19 cellular contexts compared by ENCODE assay signal in genomic region chr6:7271205-7271534, GRCh38. TPM values are rescaled to one million over a fixed set of nuclear protein-coding genes. Genes with fewer than 3 reads are reported as not detected.
DNase-seq lines count a peak whose midpoint lies in the region; ATAC-seq and TF ChIP-seq lines count a peak whose summit lies in the region.
"Had no signal": no experiment of that assay in that cellular context is flagged by ENCODE, and none has a peak within 500 bp of the region (broad histone marks: within the 10 kb centered on the region; RNA-seq: fewer than 3 reads in every experiment).

No MANE protein-coding gene starts in this region.

- no peaks in the 10 kb centered on the region for H3K36me3 Mint-ChIP-seq in activated naive CD4-positive, alpha-beta T cell treated with anti-CD3 and anti-CD28 coated beads, Interleukin-2, amount 50 U/mL, for 72 hours
- H3K36me3 Mint-ChIP-seq in activated naive CD4-positive, alpha-beta T cell treated with anti-CD3 and anti-CD28 coated beads for 36 hours (ENCODE audit: low read depth) = no peaks in the 10 kb centered on the region
- H3K36me3 Mint-ChIP-seq in T-helper 17 cell (ENCODE audit: low read depth) = peaks cover 4% of the 10 kb centered on the region
- no peaks in the 10 kb centered on the region for H3K36me3 Mint-ChIP-seq in osteocyte (ENCODE audit: unreplicated experiment)
- no peaks in the 10 kb centered on the region for H3K36me3 Mint-ChIP-seq in activated T-cell treated with anti-CD3 and anti-CD28 coated beads, Interleukin-2, amount 50 U/mL, for 4 hours (ENCODE audit: insufficient read depth)

- H3K4me3 Mint-ChIP-seq in activated naive CD4-positive, alpha-beta T cell treated with anti-CD3 and anti-CD28 coated beads for 36 hours = no peak overlapping the region
- H3K4me3 Mint-ChIP-seq in T-helper 17 cell (no peak overlapping the region), osteocyte (ENCODE audit: unreplicated experiment) (no peak overlapping the region)
- H3K4me3 Mint-ChIP-seq in activated T-cell treated with anti-CD3 and anti-CD28 coated beads, Interleukin-2, amount 50 U/mL, for 4 hours = no peak overlapping the region
- H3K4me3 Mint-ChIP-seq: CD4-positive, alpha-beta memory T cell had no signal

- no peak for ATAC-seq in activated naive CD4-positive, alpha-beta T cell treated with anti-CD3 and anti-CD28 coated beads, Interleukin-2, amount 50 U/mL, for 72 hours
- no peak for ATAC-seq in T-helper 17 cell
- ATAC-seq in left colon = peak; percentile 16
- ATAC-seq in activated T-cell treated with anti-CD3 and anti-CD28 coated beads, Interleukin-2, amount 50 U/mL, for 4 hours = no peak
- ATAC-seq: GM12878 had no signal

- no peaks in the 10 kb centered on the region for H3K9me3 Mint-ChIP-seq in activated naive CD4-positive, alpha-beta T cell treated with anti-CD3 and anti-CD28 coated beads, Interleukin-2, amount 50 U/mL, for 72 hours
- H3K9me3 Mint-ChIP-seq in activated naive CD4-positive, alpha-beta T cell treated with anti-CD3 and anti-CD28 coated beads for 36 hours = peaks cover under 1% of the 10 kb centered on the region
- H3K9me3 Mint-ChIP-seq in osteocyte (ENCODE audit: unreplicated experiment) = no peaks in the 10 kb centered on the region
- H3K9me3 Mint-ChIP-seq in activated T-cell treated with anti-CD3 and anti-CD28 coated beads, Interleukin-2, amount 50 U/mL, for 4 hours = no peaks in the 10 kb centered on the region

- no peaks in the 10 kb centered on the region for H3K9me3 ChIP-seq in T-helper 17 cell (ENCODE audit: control insufficient read depth, low read length, poor library complexity, severe bottlenecking)
- H3K9me3 ChIP-seq: Caco-2, Peyer's patch had no signal

- no peak for TF ChIP-seq CTCF in osteocyte (IDR thresholded peaks at IDR 0.05)

- CTCF ChIA-PET in activated naive CD4-positive, alpha-beta T cell treated with anti-CD3 and anti-CD28 coated beads for 36 hours (lab: Charles Lee) = no interaction called here

- peaks cover 3% of the 10 kb centered on the region for H3K4me1 Mint-ChIP-seq in activated naive CD4-positive, alpha-beta T cell treated with anti-CD3 and anti-CD28 coated beads for 36 hours (ENCODE audit: low read depth)
- H3K4me1 Mint-ChIP-seq in T-helper 17 cell (peaks cover 7% of the 10 kb centered on the region), osteocyte (ENCODE audit: unreplicated experiment) (peaks cover 25% of the 10 kb centered on the region)
- H3K4me1 Mint-ChIP-seq in activated T-cell treated with anti-CD3 and anti-CD28 coated beads, Interleukin-2, amount 50 U/mL, for 4 hours (ENCODE audit: low read depth) = peaks cover 3% of the 10 kb centered on the region

- no peak for DNase-seq in activated naive CD4-positive, alpha-beta T cell treated with anti-CD3 and anti-CD28 coated beads, Interleukin-2, amount 50 U/mL, for 72 hours (ENCODE audit: low spot score in 2 of 2)
- DNase-seq in activated naive CD4-positive, alpha-beta T cell treated with anti-CD3 and anti-CD28 coated beads for 36 hours = no peak
- DNase-seq in T-helper 17 cell (no peak), left colon (no peak), osteocyte (ENCODE audit: extremely low spot score, unreplicated experiment) (peak; percentile 65), NCI-H2171 (lab: John Stamatoyannopoulos, UW) (no peak)
- no peak for DNase-seq in activated T-cell treated with anti-CD3 and anti-CD28 coated beads, Interleukin-2, amount 50 U/mL, for 4 hours
- DNase-seq: Caco-2; CD4-positive, alpha-beta memory T cell; DMS 273 treated with DMSO at 0.1 percent for 48 hours; DMS79 treated with DMSO at 0.1 percent for 48 hours; Karpas-422; NCI-H1694; NCI-H2081; NCI-H2171 treated with DMSO at 0.1 percent for 48 hours; NCI-H526; SHP77 had no signal

- intact Hi-C loops in activated naive CD4-positive, alpha-beta T cell treated with anti-CD3 and anti-CD28 coated beads for 36 hours (cut with micrococcal nuclease) = loop anchor here (10.0 kb wide), 1 partner anchor 454 kb away; the partner anchor contains the start of gene BMP6
- intact Hi-C loops in left colon (cut with DNase I, micrococcal nuclease) = no loop called here

- H3K27ac Mint-ChIP-seq in activated naive CD4-positive, alpha-beta T cell treated with anti-CD3 and anti-CD28 coated beads, Interleukin-2, amount 50 U/mL, for 72 hours = peak overlapping the region; percentile 12 to 30
- H3K27ac Mint-ChIP-seq in activated naive CD4-positive, alpha-beta T cell treated with anti-CD3 and anti-CD28 coated beads for 36 hours = no peak overlapping the region
- H3K27ac Mint-ChIP-seq in T-helper 17 cell (peak overlapping the region; percentile 34), osteocyte (ENCODE audit: unreplicated experiment) (no peak overlapping the region)

- H3K27me3 Mint-ChIP-seq in activated naive CD4-positive, alpha-beta T cell treated with anti-CD3 and anti-CD28 coated beads for 36 hours (ENCODE audit: low read depth) = no peaks in the 10 kb centered on the region
- H3K27me3 Mint-ChIP-seq in T-helper 17 cell (peaks cover 14% of the 10 kb centered on the region), osteocyte (ENCODE audit: unreplicated experiment) (no peaks in the 10 kb centered on the region)
- peaks cover 5% of the 10 kb centered on the region for H3K27me3 Mint-ChIP-seq in activated T-cell treated with anti-CD3 and anti-CD28 coated beads, Interleukin-2, amount 50 U/mL, for 4 hours (ENCODE audit: low read depth)

RNA-seq across cellular contexts. Expression of gene SSR1, which starts 41.8 kb away (rescaled TPM):
- 100 to 1,000 TPM; 103 to 122 TPM for total RNA-seq in activated naive CD4-positive, alpha-beta T cell treated with anti-CD3 and anti-CD28 coated beads, Interleukin-2, amount 50 U/mL, for 72 hours
- total RNA-seq in activated naive CD4-positive, alpha-beta T cell treated with anti-CD3 and anti-CD28 coated beads for 36 hours = 100 to 1,000 TPM; 116 to 121 TPM
- total RNA-seq in T-helper 17 cell (10 to 100 TPM; 80.4 to 96.1 TPM), left colon (100 to 1,000 TPM; 118 to 136 TPM), osteocyte (183 and 204 TPM in 2 replicates)
- total RNA-seq in activated T-cell treated with anti-CD3 and anti-CD28 coated beads, Interleukin-2, amount 50 U/mL, for 4 hours = 100 to 1,000 TPM; 133 to 146 (median 135) TPM

Comparison
In these comparisons a context has a peak if more than half of its experiments do, and no peak if none do; other contexts are left out.
1. H3K27ac Mint-ChIP-seq: peak in activated naive CD4-positive, alpha-beta T cell treated with anti-CD3 and anti-CD28 coated beads, Interleukin-2, amount 50 U/mL, for 72 hours (2 of 2) and T-helper 17 cell (single experiment); none in activated naive CD4-positive, alpha-beta T cell treated with anti-CD3 and anti-CD28 coated beads for 36 hours (single experiment) and osteocyte (single experiment).